In the genomic region with DNA sequence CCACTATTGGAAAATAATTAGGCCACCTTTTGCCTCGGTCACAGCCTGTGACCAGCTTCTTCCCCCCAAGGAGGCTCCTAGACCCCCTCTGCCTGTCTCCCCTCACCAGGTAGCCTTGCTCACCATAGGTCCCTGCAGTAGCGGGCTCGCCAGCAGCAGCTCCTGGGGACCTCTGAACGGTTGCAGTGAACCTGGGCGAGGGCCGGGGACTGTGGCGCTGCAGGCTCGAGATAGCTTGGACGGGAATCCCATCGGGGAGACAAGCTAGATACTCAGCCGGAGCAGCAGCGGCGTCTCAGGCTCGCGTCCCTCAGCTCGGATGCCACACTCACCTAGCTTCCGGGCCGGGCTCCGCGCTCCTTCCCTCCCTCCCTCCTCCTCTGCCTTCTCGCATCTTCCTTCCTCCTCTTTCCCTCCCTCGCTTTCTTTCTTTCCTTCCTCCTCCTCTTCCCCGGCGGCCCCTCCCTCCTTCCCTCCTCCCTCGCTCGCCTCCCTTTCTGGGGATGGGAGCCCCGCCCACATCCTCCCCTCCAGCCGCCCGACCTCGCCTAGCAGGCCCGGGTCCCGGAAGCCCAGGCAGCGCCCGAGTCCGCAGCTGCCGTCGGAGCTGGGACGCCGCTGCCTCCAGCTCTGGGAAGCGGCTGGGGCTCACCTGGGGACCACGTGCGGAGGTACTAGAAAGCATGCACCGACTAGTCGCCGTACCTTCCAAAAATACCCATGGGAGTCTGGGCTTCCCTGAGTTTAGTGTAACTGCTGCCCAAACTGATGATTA, we compare ENCODE assay signal across 8 cellular contexts. TPM values are rescaled to one million over a fixed set of nuclear protein-coding genes. Genes with fewer than 3 reads are reported as not detected.
DNase-seq lines count a peak whose midpoint lies in the region; ATAC-seq and TF ChIP-seq lines count a peak whose summit lies in the region.

BMP4 (minus strand) TSS at position 399 of the 775 bp plus-strand sequence. CDS start 4,603 bp downstream, outside the sequence.

- peaks cover 34% of the 10 kb centered on the region for H3K4me1 ChIP-seq in CD4-positive, CD25-positive, alpha-beta regulatory T cell (ENCODE audit: control insufficient read depth, insufficient read depth, low read length, poor library complexity, severe bottlenecking)
- H3K4me1 ChIP-seq in heart left ventricle, result peaks cover 0 to 48% (median 8%) of the 10 kb centered on the region in 12 donors

- intact Hi-C loops in heart left ventricle (cut with DNase I), result loop anchor here in 7 of 10 donors (2.0 to 10.0 kb wide), 9 partner anchors 62 to 422 kb away; no protein-coding TSS in a partner anchor

- H3K36me3 Mint-ChIP-seq in CD4-positive, CD25-positive, alpha-beta regulatory T cell, result no peaks in the 10 kb centered on the region
- H3K36me3 Mint-ChIP-seq in HFFc6 (ENCODE audit: low read depth), result peaks cover 5% of the 10 kb centered on the region; the same call in 1 of the 2 replicates
- no peaks in the 10 kb centered on the region for H3K36me3 Mint-ChIP-seq in activated T-helper 17 cell treated with anti-CD3 and anti-CD28 coated beads, Interleukin-2, amount 50 U/mL, for 72 hours (ENCODE audit: low read depth)
- no peaks in the 10 kb centered on the region for H3K36me3 Mint-ChIP-seq in progenitor cell of endocrine pancreas (ENCODE audit: insufficient read depth)

- peak within 1 kb of the TSS; percentile 52 to 71 (median 62) for H3K4me3 Mint-ChIP-seq in CD4-positive, CD25-positive, alpha-beta regulatory T cell
- H3K4me3 Mint-ChIP-seq in HFFc6, result peak within 1 kb of the TSS; percentile 91
- peak within 1 kb of the TSS; percentile 76 for H3K4me3 Mint-ChIP-seq in activated T-helper 17 cell treated with anti-CD3 and anti-CD28 coated beads, Interleukin-2, amount 50 U/mL, for 72 hours
- peak within 1 kb of the TSS; percentile 82 for H3K4me3 Mint-ChIP-seq in progenitor cell of endocrine pancreas (ENCODE audit: low read depth)

- peak in 1 of 3 donors; percentile 30 for DNase-seq in CD4-positive, CD25-positive, alpha-beta regulatory T cell
- DNase-seq in HFFc6, result peak; percentile 29
- DNase-seq in heart left ventricle, result peak; percentile 86 to 90 (median 89)
- no peak for DNase-seq in progenitor cell of endocrine pancreas (ENCODE audit: low spot score, unreplicated experiment)

- ATAC-seq in CD4-positive, CD25-positive, alpha-beta regulatory T cell (ENCODE audit: low read depth in 2 of 2), result no peak
- peak; percentile 64 for ATAC-seq in activated T-helper 17 cell treated with anti-CD3 and anti-CD28 coated beads, Interleukin-2, amount 50 U/mL, for 72 hours (replicated peaks)
- ATAC-seq in heart left ventricle, result peak; percentile 67 to 80 (median 72)
- ATAC-seq in GM21360 (IDR thresholded peaks at IDR 0.05; ENCODE audit: unreplicated experiment), result no peak
- ATAC-seq in GM21576 (IDR thresholded peaks at IDR 0.05; ENCODE audit: unreplicated experiment), result no peak
- ATAC-seq in GM18868 (IDR thresholded peaks at IDR 0.05; ENCODE audit: unreplicated experiment), result no peak

- TF ChIP-seq CTCF in HFFc6 (IDR thresholded peaks at IDR 0.05) (no peak), heart left ventricle (IDR thresholded peaks at IDR 0.05) (no peak), progenitor cell of endocrine pancreas (IDR thresholded peaks at IDR 0.05; ENCODE audit: unreplicated experiment) (no peak)

- peak within 1 kb of the TSS; percentile 26 for H3K4me3 ChIP-seq in CD4-positive, CD25-positive, alpha-beta regulatory T cell (ENCODE audit: low read depth, low read length)
- peak within 1 kb of the TSS; percentile 57 to 93 (median 74) for H3K4me3 ChIP-seq in heart left ventricle

- WGBS in heart left ventricle, 4 donors, result 7% methylated on average over 44 to 45 of the region's 45 CpGs

- H3K27ac Mint-ChIP-seq in CD4-positive, CD25-positive, alpha-beta regulatory T cell, result no peak within 1 kb of the TSS
- H3K27ac Mint-ChIP-seq in HFFc6 (no peak within 1 kb of the TSS), progenitor cell of endocrine pancreas (no peak within 1 kb of the TSS)
- no peak within 1 kb of the TSS for H3K27ac Mint-ChIP-seq in activated T-helper 17 cell treated with anti-CD3 and anti-CD28 coated beads, Interleukin-2, amount 50 U/mL, for 72 hours

- peaks cover 3 to 42% (median 9%) of the 10 kb centered on the region in 4 donors for H3K4me1 Mint-ChIP-seq in CD4-positive, CD25-positive, alpha-beta regulatory T cell
- H3K4me1 Mint-ChIP-seq in HFFc6 (ENCODE audit: low read depth), result peaks cover 35% of the 10 kb centered on the region
- H3K4me1 Mint-ChIP-seq in activated T-helper 17 cell treated with anti-CD3 and anti-CD28 coated beads, Interleukin-2, amount 50 U/mL, for 72 hours, result peaks cover 5% of the 10 kb centered on the region
- H3K4me1 Mint-ChIP-seq in progenitor cell of endocrine pancreas (ENCODE audit: low read depth), result peaks cover 36% of the 10 kb centered on the region

- no peaks in the 10 kb centered on the region for H3K36me3 ChIP-seq in CD4-positive, CD25-positive, alpha-beta regulatory T cell (ENCODE audit: control insufficient read depth, insufficient read depth, low read length)
- H3K36me3 ChIP-seq in heart left ventricle, result peaks cover 0 to 8% (median 0%) of the 10 kb centered on the region in 9 donors

- no peaks in the 10 kb centered on the region for H3K9me3 ChIP-seq in CD4-positive, CD25-positive, alpha-beta regulatory T cell (ENCODE audit: control insufficient read depth in 2 of 2, low read length in 2 of 2)
- no peaks in the 10 kb centered on the region for H3K9me3 ChIP-seq in heart left ventricle

- H3K9me3 Mint-ChIP-seq in CD4-positive, CD25-positive, alpha-beta regulatory T cell, result peaks cover 0 to 3% (median 0%) of the 10 kb centered on the region in 7 donors
- H3K9me3 Mint-ChIP-seq in HFFc6, result no peaks in the 10 kb centered on the region
- H3K9me3 Mint-ChIP-seq in activated T-helper 17 cell treated with anti-CD3 and anti-CD28 coated beads, Interleukin-2, amount 50 U/mL, for 72 hours, result no peaks in the 10 kb centered on the region
- H3K9me3 Mint-ChIP-seq in progenitor cell of endocrine pancreas (ENCODE audit: low read depth), result no peaks in the 10 kb centered on the region

- peaks cover 6% of the 10 kb centered on the region for H3K27me3 ChIP-seq in CD4-positive, CD25-positive, alpha-beta regulatory T cell (ENCODE audit: control insufficient read depth, insufficient read depth, low read length)
- H3K27me3 ChIP-seq in heart left ventricle, result peaks cover 0 to 46% (median 9%) of the 10 kb centered on the region in 9 donors

- peak in 1 of 2 donors; percentile 74 for TF ChIP-seq POLR2A in heart left ventricle (IDR thresholded peaks at IDR 0.05)

- H3K27ac ChIP-seq in CD4-positive, CD25-positive, alpha-beta regulatory T cell (ENCODE audit: insufficient read depth, low read length, poor library complexity, severe bottlenecking), result no peak within 1 kb of the TSS
- peak within 1 kb of the TSS; percentile 82 to 97 (median 88) for H3K27ac ChIP-seq in heart left ventricle

- H3K27me3 Mint-ChIP-seq in CD4-positive, CD25-positive, alpha-beta regulatory T cell, result peaks cover 59% of the 10 kb centered on the region
- peaks cover 39% of the 10 kb centered on the region for H3K27me3 Mint-ChIP-seq in HFFc6 (ENCODE audit: insufficient read depth)
- H3K27me3 Mint-ChIP-seq in activated T-helper 17 cell treated with anti-CD3 and anti-CD28 coated beads, Interleukin-2, amount 50 U/mL, for 72 hours, result peaks cover 49% of the 10 kb centered on the region
- peaks cover 77% of the 10 kb centered on the region for H3K27me3 Mint-ChIP-seq in progenitor cell of endocrine pancreas

RNA-seq across cellular contexts. Expression of gene BMP4, which starts in this region (rescaled TPM):
- total RNA-seq in CD4-positive, CD25-positive, alpha-beta regulatory T cell, result not detected
- under 1 TPM in 1 of 4 donors, not detected in 3; 0.29 TPM for polyA plus RNA-seq in CD4-positive, CD25-positive, alpha-beta regulatory T cell
- total RNA-seq in HFFc6 (2021; fragmentation: NEBNext Ultra II Directional; extraction: Animal tissue kit (Norgen Biotek cat#: 25700)), result 10 to 100 TPM in 2 of 6 experiments, 1 to 10 TPM in 4; 4.0 to 14.5 (median 4.4) TPM
- under 1 TPM; 0.16 to 0.50 TPM for total RNA-seq in activated T-helper 17 cell treated with anti-CD3 and anti-CD28 coated beads, Interleukin-2, amount 50 U/mL, for 72 hours
- total RNA-seq in heart left ventricle (10 to 100 TPM in 2 of 9 donors, 1 to 10 TPM in 7; 3.7 to 18.4 (median 6.1) TPM), progenitor cell of endocrine pancreas (2.7 and 7.5 TPM in 2 replicates)
- 1 to 10 TPM; 3.1 to 3.8 TPM for polyA plus RNA-seq in heart left ventricle

Comparison
In these comparisons a context has a peak if more than half of its experiments do, and no peak if none do; other contexts are left out.
1. Peak in ATAC-seq in activated T-helper 17 cell treated with anti-CD3 and anti-CD28 coated beads, Interleukin-2, amount 50 U/mL, for 72 hours; RNA of the gene not detected or under 1 TPM.
2. ATAC-seq: peak in heart left ventricle (4 of 4); none in CD4-positive, CD25-positive, alpha-beta regulatory T cell (0 of 2), GM21360 (single experiment), GM21576 (single experiment) and GM18868 (single experiment).
3. Peak in every context shown above with its lines, with median percentiles within 50 percentile points of each other: H3K4me3 Mint-ChIP-seq.